Comparison of ENCODE assay signal across 10 cellular contexts in genomic region chr20:38134427-38135281, GRCh38.
DNase-seq lines count a peak whose midpoint lies in the region; ATAC-seq and TF ChIP-seq lines count a peak whose summit lies in the region.
"Had no signal": no experiment of that assay in that cellular context is flagged by ENCODE, and none has a peak within 500 bp of the region (broad histone marks: within the 10 kb centered on the region; RNA-seq: fewer than 3 reads in every experiment).

No MANE protein-coding gene starts in this region.

- no peaks in the 10 kb centered on the region for H3K9me3 ChIP-seq in parathyroid adenoma (ENCODE audit: control insufficient read depth, low read length)
- H3K9me3 ChIP-seq: colonic mucosa had no signal

- no peak for TF ChIP-seq CTCF in foreskin fibroblast (IDR thresholded peaks at IDR 0.05; ENCODE audit: low read depth, low read length)
- TF ChIP-seq CTCF in parathyroid adenoma (IDR thresholded peaks at IDR 0.05), result no peak

- no peaks in the 10 kb centered on the region for H3K27me3 ChIP-seq in parathyroid adenoma (ENCODE audit: control insufficient read depth, insufficient read depth, low read length)
- H3K27me3 ChIP-seq: colonic mucosa had no signal

- H3K79me2 ChIP-seq in parathyroid adenoma, result no peaks in the 10 kb centered on the region

- peaks cover 5% of the 10 kb centered on the region for H3K27me3 Mint-ChIP-seq in T-helper 1 cell treated with Interleukin-12 subunit alpha and Interleukin-12 subunit beta and Interleukin-4 antibody, amounts not matched to agents 30 μg/mL and 1 μg/mL, for 36 hours (ENCODE audit: low read depth)

- DNase-seq in GF-D8 (lab: John Stamatoyannopoulos, UW) (peak; percentile 33), foreskin fibroblast (peak; percentile 28 to 32), DMS 273 treated with DMSO at 0.1 percent for 48 hours (lab: John Stamatoyannopoulos, UW) (no peak), NCI-H82 treated with DMSO at 0.1 percent for 48 hours (lab: John Stamatoyannopoulos, UW; ENCODE audit: unreplicated experiment) (no peak)
- no peak for DNase-seq in activated effector memory CD4-positive, alpha-beta T cell treated with Interleukin-2 at 50 U/mL for 16 hours
- DNase-seq: colonic mucosa had no signal

- no peaks in the 10 kb centered on the region for H3K36me3 ChIP-seq in parathyroid adenoma (ENCODE audit: control insufficient read depth, insufficient read depth, low read length)
- H3K36me3 ChIP-seq: colonic mucosa had no signal

- peak overlapping the region; percentile 46 for H3K4me2 ChIP-seq in parathyroid adenoma (ENCODE audit: low read length)

- peak overlapping the region; percentile 85 for H3K27ac ChIP-seq in parathyroid adenoma
- H3K27ac ChIP-seq: colonic mucosa had no signal

- H3K36me3 Mint-ChIP-seq in T-helper 1 cell treated with Interleukin-12 subunit alpha and Interleukin-12 subunit beta and Interleukin-4 antibody, amounts not matched to agents 30 μg/mL and 1 μg/mL, for 36 hours (ENCODE audit: low read depth), result no peaks in the 10 kb centered on the region

- peak overlapping the region; percentile 77 for H3K27ac Mint-ChIP-seq in T-helper 1 cell treated with Interleukin-12 subunit alpha and Interleukin-12 subunit beta and Interleukin-4 antibody, amounts not matched to agents 30 μg/mL and 1 μg/mL, for 36 hours

- H3K4me3 Mint-ChIP-seq in T-helper 1 cell treated with Interleukin-12 subunit alpha and Interleukin-12 subunit beta and Interleukin-4 antibody, amounts not matched to agents 30 μg/mL and 1 μg/mL, for 36 hours, result peak overlapping the region; percentile 30

- ATAC-seq in GM19397 (IDR thresholded peaks at IDR 0.05; ENCODE audit: unreplicated experiment), result no peak

- H2AFZ ChIP-seq in parathyroid adenoma, result peak overlapping the region; percentile 28

- no peak overlapping the region for H3K9ac ChIP-seq in parathyroid adenoma

- H3K4me3 ChIP-seq in foreskin fibroblast (ENCODE audit: low read depth in 1 of 2, low read length in 2 of 2) (no peak overlapping the region), parathyroid adenoma (ENCODE audit: low read depth, low read length) (no peak overlapping the region)
- H3K4me3 ChIP-seq: colonic mucosa had no signal

- H3K4me1 ChIP-seq in parathyroid adenoma, result peaks cover 16% of the 10 kb centered on the region
- H3K4me1 ChIP-seq: colonic mucosa had no signal

- no peaks in the 10 kb centered on the region for H3K9me3 Mint-ChIP-seq in T-helper 1 cell treated with Interleukin-12 subunit alpha and Interleukin-12 subunit beta and Interleukin-4 antibody, amounts not matched to agents 30 μg/mL and 1 μg/mL, for 36 hours
- H3K9me3 Mint-ChIP-seq: IgD-negative memory B cell had no signal

- H3K4me1 Mint-ChIP-seq in T-helper 1 cell treated with Interleukin-12 subunit alpha and Interleukin-12 subunit beta and Interleukin-4 antibody, amounts not matched to agents 30 μg/mL and 1 μg/mL, for 36 hours (ENCODE audit: low read depth), result peaks cover 20% of the 10 kb centered on the region
- H3K4me1 Mint-ChIP-seq: IgD-negative memory B cell had no signal

Comparison
In these comparisons a context has a peak if more than half of its experiments do, and no peak if none do; other contexts are left out.
1. DNase-seq: peak in GF-D8 (single experiment) and foreskin fibroblast (2 of 2); none in DMS 273 treated with DMSO at 0.1 percent for 48 hours (single experiment), activated effector memory CD4-positive, alpha-beta T cell treated with Interleukin-2 at 50 U/mL for 16 hours (single experiment) and NCI-H82 treated with DMSO at 0.1 percent for 48 hours (single experiment).